1 cellular context compared by ENCODE assay signal in the genomic region with DNA sequence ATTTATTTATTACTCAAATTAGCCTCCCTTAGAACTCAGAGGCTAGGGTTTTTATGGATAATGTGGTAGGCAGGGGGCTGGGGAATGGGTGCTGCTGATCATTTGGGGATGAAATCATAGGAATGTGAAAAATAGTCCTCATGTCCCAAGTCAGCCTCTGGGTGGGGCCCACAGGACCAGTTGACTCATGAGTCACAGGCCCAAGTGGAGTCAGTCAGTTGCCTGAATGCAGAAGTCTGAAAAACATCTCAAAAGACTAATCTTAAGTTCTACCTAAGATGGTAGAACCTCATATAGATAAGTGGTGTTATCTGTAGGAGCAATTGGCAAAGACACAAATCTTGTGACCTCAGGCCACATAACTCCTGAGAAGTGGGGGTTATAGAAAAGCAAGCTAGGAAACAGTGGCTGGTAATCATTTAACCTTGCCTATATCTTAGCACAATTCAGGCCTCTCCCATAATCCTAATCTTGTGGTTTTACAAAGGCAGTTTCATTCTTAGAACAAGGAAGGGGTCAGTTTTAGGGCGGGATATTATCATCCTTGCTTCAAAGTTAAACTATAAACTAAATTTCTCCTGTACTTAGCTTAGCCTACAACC.
TF ChIP-seq lines count a peak whose summit lies in the region.

No MANE protein-coding gene starts in this region.

TF ChIP-seq in SK-N-SH treated with all-trans-retinoic acid at 6 μM for 48 hours, 23 proteins besides CTCF, POLR2A, EP300 and RAD21 (continued from another document):
- TF ChIP-seq TOX (CRISPR knock-in tag; IDR thresholded peaks at IDR 0.05; ENCODE audit: borderline replicate concordance) (no peak), ZNF8 (CRISPR knock-in tag; IDR thresholded peaks at IDR 0.05) (no peak), PPARA (CRISPR knock-in tag; IDR thresholded peaks at IDR 0.05; ENCODE audit: borderline replicate concordance) (no peak), RARB (CRISPR knock-in tag; IDR thresholded peaks at IDR 0.05) (no peak), ARNTL (CRISPR knock-in tag; IDR thresholded peaks at IDR 0.05; ENCODE audit: borderline replicate concordance, low read depth) (no peak), ZNF565 (CRISPR knock-in tag; conservative IDR thresholded peaks at IDR 0.05; ENCODE audit: low read depth) (no peak)
- TF ChIP-seq, protein P1, sequence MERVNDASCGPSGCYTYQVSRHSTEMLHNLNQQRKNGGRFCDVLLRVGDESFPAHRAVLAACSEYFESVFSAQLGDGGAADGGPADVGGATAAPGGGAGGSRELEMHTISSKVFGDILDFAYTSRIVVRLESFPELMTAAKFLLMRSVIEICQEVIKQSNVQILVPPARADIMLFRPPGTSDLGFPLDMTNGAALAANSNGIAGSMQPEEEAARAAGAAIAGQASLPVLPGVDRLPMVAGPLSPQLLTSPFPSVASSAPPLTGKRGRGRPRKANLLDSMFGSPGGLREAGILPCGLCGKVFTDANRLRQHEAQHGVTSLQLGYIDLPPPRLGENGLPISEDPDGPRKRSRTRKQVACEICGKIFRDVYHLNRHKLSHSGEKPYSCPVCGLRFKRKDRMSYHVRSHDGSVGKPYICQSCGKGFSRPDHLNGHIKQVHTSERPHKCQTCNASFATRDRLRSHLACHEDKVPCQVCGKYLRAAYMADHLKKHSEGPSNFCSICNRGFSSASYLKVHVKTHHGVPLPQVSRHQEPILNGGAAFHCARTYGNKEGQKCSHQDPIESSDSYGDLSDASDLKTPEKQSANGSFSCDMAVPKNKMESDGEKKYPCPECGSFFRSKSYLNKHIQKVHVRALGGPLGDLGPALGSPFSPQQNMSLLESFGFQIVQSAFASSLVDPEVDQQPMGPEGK (CRISPR knock-in tag; IDR thresholded peaks at IDR 0.05; ENCODE audit: borderline replicate concordance) = no peak
- TF ChIP-seq, protein P2, sequence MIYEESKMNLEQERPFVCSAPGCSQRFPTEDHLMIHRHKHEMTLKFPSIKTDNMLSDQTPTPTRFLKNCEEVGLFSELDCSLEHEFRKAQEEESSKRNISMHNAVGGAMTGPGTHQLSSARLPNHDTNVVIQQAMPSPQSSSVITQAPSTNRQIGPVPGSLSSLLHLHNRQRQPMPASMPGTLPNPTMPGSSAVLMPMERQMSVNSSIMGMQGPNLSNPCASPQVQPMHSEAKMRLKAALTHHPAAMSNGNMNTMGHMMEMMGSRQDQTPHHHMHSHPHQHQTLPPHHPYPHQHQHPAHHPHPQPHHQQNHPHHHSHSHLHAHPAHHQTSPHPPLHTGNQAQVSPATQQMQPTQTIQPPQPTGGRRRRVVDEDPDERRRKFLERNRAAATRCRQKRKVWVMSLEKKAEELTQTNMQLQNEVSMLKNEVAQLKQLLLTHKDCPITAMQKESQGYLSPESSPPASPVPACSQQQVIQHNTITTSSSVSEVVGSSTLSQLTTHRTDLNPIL (CRISPR knock-in tag; IDR thresholded peaks at IDR 0.05; ENCODE audit: low read depth) = no peak
- TF ChIP-seq, protein P3, sequence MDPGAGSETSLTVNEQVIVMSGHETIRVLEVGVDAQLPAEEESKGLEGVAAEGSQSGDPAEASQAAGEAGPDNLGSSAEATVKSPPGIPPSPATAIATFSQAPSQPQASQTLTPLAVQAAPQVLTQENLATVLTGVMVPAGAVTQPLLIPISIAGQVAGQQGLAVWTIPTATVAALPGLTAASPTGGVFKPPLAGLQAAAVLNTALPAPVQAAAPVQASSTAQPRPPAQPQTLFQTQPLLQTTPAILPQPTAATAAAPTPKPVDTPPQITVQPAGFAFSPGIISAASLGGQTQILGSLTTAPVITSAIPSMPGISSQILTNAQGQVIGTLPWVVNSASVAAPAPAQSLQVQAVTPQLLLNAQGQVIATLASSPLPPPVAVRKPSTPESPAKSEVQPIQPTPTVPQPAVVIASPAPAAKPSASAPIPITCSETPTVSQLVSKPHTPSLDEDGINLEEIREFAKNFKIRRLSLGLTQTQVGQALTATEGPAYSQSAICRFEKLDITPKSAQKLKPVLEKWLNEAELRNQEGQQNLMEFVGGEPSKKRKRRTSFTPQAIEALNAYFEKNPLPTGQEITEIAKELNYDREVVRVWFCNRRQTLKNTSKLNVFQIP (CRISPR knock-in tag; IDR thresholded peaks at IDR 0.05; ENCODE audit: borderline replicate concordance, low read depth) = no peak
TF ChIP-seq in SK-N-SH treated with all-trans-retinoic acid at 6 μM for 48 hours: peak in this region for 0.
